13 cellular contexts compared by ENCODE assay signal in genomic region chr3:137763594-137763938, GRCh38. TPM values are rescaled to one million over a fixed set of nuclear protein-coding genes. Genes with fewer than 3 reads are reported as not detected.
DNase-seq lines count a peak whose midpoint lies in the region; ATAC-seq and TF ChIP-seq lines count a peak whose summit lies in the region.
"Had no signal": no experiment of that assay in that cellular context is flagged by ENCODE, and none has a peak within 500 bp of the region (broad histone marks: within the 10 kb centered on the region; RNA-seq: fewer than 3 reads in every experiment).

No MANE protein-coding gene starts in this region.

- H3K9ac ChIP-seq in neural progenitor cell = no peak overlapping the region
- H3K9ac ChIP-seq: BLaER1 treated with 17β-estradiol and CSF1 and Interleukin-3, amounts not matched to agents 10 nM and 100 nM had no signal

- DNase-seq in AG08396 (ENCODE audit: low spot score) (peak; percentile 4), GM13977 (ENCODE audit: low spot score) (peak; percentile 23), chondrocyte (ENCODE audit: low spot score) (peak; percentile 71), neural progenitor cell (ENCODE audit: low spot score) (peak; percentile 45), natural killer cell (no peak), NCI-H748 (lab: John Stamatoyannopoulos, UW; ENCODE audit: unreplicated experiment) (no peak), T1000 (lab: John Stamatoyannopoulos, UW) (no peak), GM19238 (ENCODE audit: insufficient read length, low spot score) (no peak)
- DNase-seq: effector memory CD4-positive, alpha-beta T cell; NCI-H1092 had no signal

- peaks cover 100% of the 10 kb centered on the region for H3K27me3 ChIP-seq in neural progenitor cell

- peaks cover 74% of the 10 kb centered on the region for H3K4me1 ChIP-seq in neural progenitor cell
- H3K4me1 ChIP-seq: BLaER1 treated with 17β-estradiol and CSF1 and Interleukin-3, amounts not matched to agents 10 nM and 100 nM had no signal

- in situ Hi-C loops in GM13977 (cut with MboI; ENCODE audit: low pct_unique_long_range_greater_than_20kb, low sequenced_read_pairs, unreplicated experiment) = no loop called here

- peak overlapping the region; percentile 37 for H3K4me3 ChIP-seq in neural progenitor cell
- H3K4me3 ChIP-seq: BLaER1 treated with 17β-estradiol and CSF1 and Interleukin-3, amounts not matched to agents 10 nM and 100 nM had no signal

- H3K27ac Mint-ChIP-seq in chondrocyte (ENCODE audit: unreplicated experiment) (no peak overlapping the region), neural progenitor cell (no peak overlapping the region), natural killer cell (no peak overlapping the region)

- H3K4me1 Mint-ChIP-seq in chondrocyte (ENCODE audit: low read depth) (peaks cover 18% of the 10 kb centered on the region), neural progenitor cell (peaks cover 37% of the 10 kb centered on the region), natural killer cell (no peaks in the 10 kb centered on the region)

- H4K20me1 ChIP-seq in neural progenitor cell (ENCODE audit: low read depth) = peaks cover 86% of the 10 kb centered on the region
- H4K20me1 ChIP-seq: BLaER1 treated with 17β-estradiol and CSF1 and Interleukin-3, amounts not matched to agents 10 nM and 100 nM had no signal

- H3F3A ChIP-seq in neural progenitor cell (ENCODE audit: low read depth) = peaks cover 62% of the 10 kb centered on the region

- H3K79me2 ChIP-seq in neural progenitor cell (ENCODE audit: low read depth) = no peaks in the 10 kb centered on the region

- peaks cover 86% of the 10 kb centered on the region for H3K27me3 Mint-ChIP-seq in chondrocyte (ENCODE audit: low read depth)
- H3K27me3 Mint-ChIP-seq in neural progenitor cell (ENCODE audit: insufficient read depth, low read depth) = peaks cover 88% of the 10 kb centered on the region
- H3K27me3 Mint-ChIP-seq in natural killer cell (ENCODE audit: low read depth in 2 of 2) = peaks cover 59 to 63% of the 10 kb centered on the region in 2 donors

- no peak overlapping the region for H3K27ac ChIP-seq in neural progenitor cell
- H3K27ac ChIP-seq: BLaER1 treated with 17β-estradiol and CSF1 and Interleukin-3, amounts not matched to agents 10 nM and 100 nM had no signal

- no peaks in the 10 kb centered on the region for H3K36me3 Mint-ChIP-seq in chondrocyte (ENCODE audit: low read depth)
- H3K36me3 Mint-ChIP-seq in neural progenitor cell = no peaks in the 10 kb centered on the region
- H3K36me3 Mint-ChIP-seq in natural killer cell = peaks cover 8% of the 10 kb centered on the region

- no peaks in the 10 kb centered on the region for H3K36me3 ChIP-seq in neural progenitor cell
- H3K36me3 ChIP-seq: BLaER1 treated with 17β-estradiol and CSF1 and Interleukin-3, amounts not matched to agents 10 nM and 100 nM had no signal

- no peaks in the 10 kb centered on the region for H3K9me3 Mint-ChIP-seq in chondrocyte (ENCODE audit: low read depth)
- H3K9me3 Mint-ChIP-seq in neural progenitor cell = no peaks in the 10 kb centered on the region
- H3K9me3 Mint-ChIP-seq in natural killer cell = no peaks in the 10 kb centered on the region

- intact Hi-C loops in natural killer cell (cut with micrococcal nuclease) = no loop called here

- no peak overlapping the region for H2AFZ ChIP-seq in neural progenitor cell (replicated peaks)

- H3K4me2 ChIP-seq in neural progenitor cell = peak overlapping the region; percentile 78
- H3K4me2 ChIP-seq: BLaER1 treated with 17β-estradiol and CSF1 and Interleukin-3, amounts not matched to agents 10 nM and 100 nM had no signal

- ATAC-seq in natural killer cell = no peak

- H3K9me3 ChIP-seq in neural progenitor cell (ENCODE audit: low read depth) = no peaks in the 10 kb centered on the region

- TF ChIP-seq CTCF in GM13977 (IDR thresholded peaks at IDR 0.05; ENCODE audit: extremely low read depth, insufficient read depth, missing control alignments) (no peak), chondrocyte (IDR thresholded peaks at IDR 0.05) (no peak), neural progenitor cell (IDR thresholded peaks at IDR 0.05) (no peak), natural killer cell (IDR thresholded peaks at IDR 0.05) (no peak)

- H3K4me3 Mint-ChIP-seq in chondrocyte (ENCODE audit: unreplicated experiment) = peak overlapping the region; percentile 19
- H3K4me3 Mint-ChIP-seq in neural progenitor cell = peak overlapping the region; percentile 79
- H3K4me3 Mint-ChIP-seq in natural killer cell = no peak overlapping the region

RNA-seq across cellular contexts. Expression of gene SOX14, which starts 0.5 kb away (rescaled TPM):
- total RNA-seq in chondrocyte (not detected in 3 replicates), neural progenitor cell (ENCODE audit: low replicate concordance) (not detected in 2 replicates), natural killer cell (not detected)
- total RNA-seq: liver, omental fat pad had no signal

Comparison
In these comparisons a context has a peak if more than half of its experiments do, and no peak if none do; other contexts are left out.
1. DNase-seq: peak in AG08396 (single experiment), GM13977 (single experiment), chondrocyte (single experiment) and neural progenitor cell (single experiment); none in natural killer cell (single experiment), NCI-H748 (single experiment), T1000 (single experiment) and GM19238 (single experiment).